20 cellular contexts compared by ENCODE assay signal in the genomic region with DNA sequence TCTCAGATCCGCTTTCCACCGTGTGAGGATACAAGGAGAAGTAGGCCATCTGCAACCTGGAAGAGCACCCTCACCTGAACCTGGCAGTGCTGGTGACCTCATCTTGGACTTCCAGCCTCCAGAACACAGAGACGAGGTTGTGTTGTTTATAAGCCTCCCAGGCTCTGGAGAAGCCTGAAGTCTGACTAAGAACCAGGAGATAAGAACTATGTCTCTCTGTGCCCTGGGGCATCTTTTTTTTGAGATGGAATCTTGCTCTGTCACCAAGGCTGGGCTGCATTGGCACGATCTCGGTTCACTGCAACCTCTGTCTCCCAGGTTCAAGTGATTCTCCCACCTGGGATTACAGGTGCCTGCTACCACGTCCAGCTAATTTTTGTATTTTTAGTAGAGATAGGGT.
"Had no signal": no experiment of that assay in that cellular context is flagged by ENCODE, and none has a peak within 500 bp of the region (broad histone marks: within the 10 kb centered on the region; RNA-seq: fewer than 3 reads in every experiment).

No MANE protein-coding gene starts in this region.

- H3K36me3 ChIP-seq: ovary, prostate gland, right atrium auricular region, thyroid gland had no signal

- H3K27ac ChIP-seq: hepatocyte, ovary, prostate gland, right atrium auricular region, thyroid gland, VCaP had no signal

- H3K4me1 ChIP-seq: prostate gland, right atrium auricular region, thyroid gland had no signal

- DNase-seq: activated CD4-positive, alpha-beta memory T cell treated with anti-CD3 and anti-CD28 coated beads, Interleukin-2, amount 10 ng/mL, durations not matched to agents 7 days and 5 days; activated CD4-positive, alpha-beta T cell treated with anti-CD3 and anti-CD28 coated beads, Interleukin-2, amount 10 ng/mL, durations not matched to agents 24 days and 14 days; activated effector memory CD4-positive, alpha-beta T cell treated with anti-CD3 and anti-CD28 coated beads, Interleukin-2, amount 50 U/mL, for 16 hours; activated naive CD4-positive, alpha-beta T cell treated with anti-CD3 and anti-CD28 coated beads, Interleukin-2, amount 10 ng/mL, durations not matched to agents 7 days and 5 days; amygdala; effector memory CD4-positive, alpha-beta T cell; foreskin melanocyte; glutamatergic neuron; immature natural killer cell; naive thymus-derived CD8-positive, alpha-beta T cell; ovary; stimulated activated CD4-positive, alpha-beta T cell treated with anti-CD3 and anti-CD28 coated beads, Interleukin-4, amount 100 ng/mL, for 4 hours; substantia nigra; T-cell; thyroid gland had no signal

- H3K4me3 ChIP-seq: hepatocyte, ovary, prostate gland, right atrium auricular region, thyroid gland had no signal

- H3K27me3 ChIP-seq: hepatocyte, ovary, right atrium auricular region, thyroid gland had no signal

- H3K9me3 ChIP-seq: ovary, prostate gland, right atrium auricular region, thyroid gland had no signal

- ATAC-seq: activated CD4-positive, CD25-positive, alpha-beta regulatory T cell treated with anti-CD3 and anti-CD28 coated beads, Interleukin-2, amount 50 U/mL, for 24 hours; naive thymus-derived CD8-positive, alpha-beta T cell; T-cell had no signal
